1 cellular context compared by ENCODE assay signal in genomic region chr19:12778905-12779161, GRCh38.
TF ChIP-seq lines count a peak whose summit lies in the region.

No MANE protein-coding gene starts in this region.

TF ChIP-seq in HepG2, 621 proteins besides CTCF, POLR2A, EP300 and RAD21 (continued from another document):
- TF ChIP-seq ZNF407 (CRISPR knock-in tag; IDR thresholded peaks at IDR 0.05; ENCODE audit: not compliant biosample characterization) (no peak), ZNF317 (CRISPR knock-in tag; IDR thresholded peaks at IDR 0.05) (no peak), PPARG (CRISPR knock-in tag; conservative IDR thresholded peaks at IDR 0.05) (no peak), TCF12 (IDR thresholded peaks at IDR 0.05) (no peak), TCF12 (CRISPR knock-in tag; IDR thresholded peaks at IDR 0.05) (no peak)
